Comparison of ENCODE assay signal across 16 cellular contexts in genomic region chr7:147412109-147412508, GRCh38.
"Had no signal": no experiment of that assay in that cellular context is flagged by ENCODE, and none has a peak within 500 bp of the region (broad histone marks: within the 10 kb centered on the region; RNA-seq: fewer than 3 reads in every experiment).

No MANE protein-coding gene starts in this region.

- H3K4me3 ChIP-seq: adrenal gland, dorsolateral prefrontal cortex, esophagus squamous epithelium, tibial artery had no signal

- H3K36me3 Mint-ChIP-seq: activated naive CD4-positive, alpha-beta T cell treated with anti-CD3 and anti-CD28 coated beads, Interleukin-2, amount 10 ng/mL, durations not matched to agents 7 days and 5 days; naive B cell; stimulated activated effector memory CD8-positive, alpha-beta T cell treated with anti-CD3 and anti-CD28 coated beads, Interleukin-12 subunit alpha, Interleukin-12 subunit beta, amount 100 ng/mL, for 72 hours had no signal

- H3K27ac ChIP-seq: adrenal gland, dorsolateral prefrontal cortex, esophagus squamous epithelium, foreskin keratinocyte, tibial artery had no signal

- ATAC-seq: activated T-helper 17 cell treated with anti-CD3 and anti-CD28 coated beads, Interleukin-2, amount 50 U/mL, for 72 hours; foreskin keratinocyte; stimulated activated effector memory CD8-positive, alpha-beta T cell treated with anti-CD3 and anti-CD28 coated beads, Interleukin-12 subunit alpha, Interleukin-12 subunit beta, amount 100 ng/mL, for 72 hours had no signal

- H3K36me3 ChIP-seq: adrenal gland, esophagus squamous epithelium, tibial artery had no signal

- H3K27ac Mint-ChIP-seq: activated B cell treated with CpG ODN at 0.5 μM for 24 hours; activated CD4-positive, alpha-beta T cell treated with anti-CD3 and anti-CD28 coated beads, Interleukin-2, amount 10 ng/mL, durations not matched to agents 7 days and 5 days; activated naive CD4-positive, alpha-beta T cell treated with anti-CD3 and anti-CD28 coated beads, Interleukin-2, amount 10 ng/mL, durations not matched to agents 7 days and 5 days; activated T-helper 17 cell treated with anti-CD3 and anti-CD28 coated beads, Interleukin-2, amount 50 U/mL, for 72 hours; stimulated activated effector memory CD8-positive, alpha-beta T cell treated with anti-CD3 and anti-CD28 coated beads, Interleukin-12 subunit alpha, Interleukin-12 subunit beta, amount 100 ng/mL, for 72 hours had no signal

- H3K4me3 Mint-ChIP-seq: activated B cell treated with CpG ODN at 0.5 μM for 24 hours; activated CD4-positive, alpha-beta T cell treated with anti-CD3 and anti-CD28 coated beads, Interleukin-2, amount 10 ng/mL, durations not matched to agents 7 days and 5 days; activated naive CD4-positive, alpha-beta T cell treated with anti-CD3 and anti-CD28 coated beads, Interleukin-2, amount 10 ng/mL, durations not matched to agents 7 days and 5 days; activated T-helper 17 cell treated with anti-CD3 and anti-CD28 coated beads, Interleukin-2, amount 50 U/mL, for 72 hours; naive B cell; stimulated activated effector memory CD8-positive, alpha-beta T cell treated with anti-CD3 and anti-CD28 coated beads, Interleukin-12 subunit alpha, Interleukin-12 subunit beta, amount 100 ng/mL, for 72 hours had no signal

- H3K4me1 Mint-ChIP-seq: activated B cell treated with CpG ODN at 0.5 μM for 24 hours; activated CD4-positive, alpha-beta T cell treated with anti-CD3 and anti-CD28 coated beads, Interleukin-2, amount 10 ng/mL, durations not matched to agents 7 days and 5 days; activated naive CD4-positive, alpha-beta T cell treated with anti-CD3 and anti-CD28 coated beads, Interleukin-2, amount 10 ng/mL, durations not matched to agents 7 days and 5 days; activated T-helper 17 cell treated with anti-CD3 and anti-CD28 coated beads, Interleukin-2, amount 50 U/mL, for 72 hours; naive B cell; stimulated activated effector memory CD8-positive, alpha-beta T cell treated with anti-CD3 and anti-CD28 coated beads, Interleukin-12 subunit alpha, Interleukin-12 subunit beta, amount 100 ng/mL, for 72 hours had no signal

- H3K27me3 Mint-ChIP-seq: activated B cell treated with CpG ODN at 0.5 μM for 24 hours; activated CD4-positive, alpha-beta T cell treated with anti-CD3 and anti-CD28 coated beads, Interleukin-2, amount 10 ng/mL, durations not matched to agents 7 days and 5 days; activated naive CD4-positive, alpha-beta T cell treated with anti-CD3 and anti-CD28 coated beads, Interleukin-2, amount 10 ng/mL, durations not matched to agents 7 days and 5 days; activated T-helper 17 cell treated with anti-CD3 and anti-CD28 coated beads, Interleukin-2, amount 50 U/mL, for 72 hours; naive B cell had no signal

- DNase-seq: activated B cell treated with CpG ODN at 0.5 μM for 24 hours; activated CD4-positive, alpha-beta T cell treated with anti-CD3 and anti-CD28 coated beads, Interleukin-2, amount 10 ng/mL, durations not matched to agents 7 days and 5 days; activated naive CD4-positive, alpha-beta T cell treated with anti-CD3 and anti-CD28 coated beads, Interleukin-2, amount 10 ng/mL, durations not matched to agents 7 days and 5 days; activated T-cell treated with anti-CD3 and anti-CD28 coated beads for 4 hours; adrenal gland; dorsolateral prefrontal cortex; esophagus squamous epithelium; midbrain; naive B cell; posterior cingulate gyrus; small intestine; T-helper 2 cell; tibial artery had no signal

- H3K27me3 ChIP-seq: adrenal gland, dorsolateral prefrontal cortex, esophagus squamous epithelium, foreskin keratinocyte, tibial artery had no signal

- H3K9me3 ChIP-seq: adrenal gland, esophagus squamous epithelium, tibial artery had no signal

- H3K4me1 ChIP-seq: adrenal gland, esophagus squamous epithelium, foreskin keratinocyte had no signal
